1 cellular context compared by ENCODE assay signal in genomic region chr2:85998071-85998991, GRCh38.
TF ChIP-seq lines count a peak whose summit lies in the region.

No MANE protein-coding gene starts in this region.

TF ChIP-seq in GM23338, 12 proteins besides CTCF, POLR2A, EP300 and RAD21 (continued from another document):
- TF ChIP-seq ZNF462 (CRISPR knock-in tag; IDR thresholded peaks at IDR 0.05) (no peak), NANOG (IDR thresholded peaks at IDR 0.05; ENCODE audit: borderline replicate concordance) (no peak), EZH2 (IDR thresholded peaks at IDR 0.05; ENCODE audit: low read depth, unreplicated experiment) (no peak)
